Comparison of ENCODE assay signal across 1 cellular context in genomic region chr18:79382681-79383387, GRCh38.
TF ChIP-seq lines count a peak whose summit lies in the region.

No MANE protein-coding gene starts in this region.

TF ChIP-seq in K562, 482 proteins besides CTCF, POLR2A, EP300 and RAD21:
- TF ChIP-seq SP2 (IDR thresholded peaks at IDR 0.05; ENCODE audit: extremely low read depth, low read depth, low read length, poor library complexity, severe bottlenecking) (no peak), ATF6 (CRISPR knock-in tag; IDR thresholded peaks at IDR 0.05) (no peak), POLR2G (IDR thresholded peaks at IDR 0.05; ENCODE audit: low read depth, low read length) (peak; percentile 27; the same call in 1 of the 2 replicates), POLR3A (IDR thresholded peaks at IDR 0.05; ENCODE audit: borderline replicate concordance, extremely low read depth, insufficient read depth, insufficient read length) (no peak), CUX1 (CRISPR knock-in tag; IDR thresholded peaks at IDR 0.05) (no peak), U2AF1 (optimal IDR thresholded peaks at IDR 0.05; ENCODE audit: low read depth, low read length) (no peak), RBM14 (IDR thresholded peaks at IDR 0.05; ENCODE audit: borderline replicate concordance, insufficient read depth, low read depth, low read length) (no peak), TBL1XR1 (IDR thresholded peaks at IDR 0.05; ENCODE audit: low read length in 2 of 2) (no peak)
- TF ChIP-seq, protein P1, sequence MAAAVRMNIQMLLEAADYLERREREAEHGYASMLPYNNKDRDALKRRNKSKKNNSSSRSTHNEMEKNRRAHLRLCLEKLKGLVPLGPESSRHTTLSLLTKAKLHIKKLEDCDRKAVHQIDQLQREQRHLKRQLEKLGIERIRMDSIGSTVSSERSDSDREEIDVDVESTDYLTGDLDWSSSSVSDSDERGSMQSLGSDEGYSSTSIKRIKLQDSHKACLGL (CRISPR knock-in tag; IDR thresholded peaks at IDR 0.05; ENCODE audit: borderline replicate concordance, poor library complexity, severe bottlenecking) = no peak
